ENCODE assay signal across 8 cellular contexts in the genomic region with DNA sequence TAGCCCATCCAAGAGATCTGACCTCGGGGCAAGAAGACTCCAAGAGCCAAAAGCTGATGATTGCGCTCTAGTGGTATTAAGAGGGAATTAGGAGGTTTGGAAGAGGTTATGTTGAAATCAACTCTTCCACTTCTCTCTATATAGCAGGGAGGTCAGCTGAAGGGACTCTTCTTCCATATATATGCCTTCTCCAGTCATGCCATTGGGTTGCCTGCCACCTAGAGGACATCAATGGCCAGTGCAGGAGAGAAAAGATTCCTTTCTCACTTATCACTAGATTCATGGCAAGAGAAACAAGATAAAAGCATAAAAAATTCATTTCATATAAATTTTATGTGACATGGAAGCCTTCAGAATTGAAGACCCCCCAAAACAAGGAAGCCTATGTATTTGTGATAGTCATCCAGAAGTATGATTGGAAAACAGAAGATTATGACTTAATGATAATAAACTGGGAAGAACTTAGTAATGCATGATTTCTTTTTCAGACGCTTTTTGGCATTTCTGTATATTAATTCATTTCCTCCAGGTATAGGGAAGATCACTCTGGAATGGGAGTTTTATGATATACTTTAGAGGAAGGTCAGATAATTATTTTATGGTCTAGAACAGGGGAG.
A peak's percentile ranks its signal among the peaks of the same experiment; 100 is the strongest.
DNase-seq lines count a peak whose midpoint lies in the region; ATAC-seq, FAIRE-seq and TF ChIP-seq lines count a peak whose summit lies in the region.

No MANE protein-coding gene starts in this region.

- POLR2A ChIA-PET in A549 (lab: Yijun Ruan, JAX) = no interaction called here

- H3K36me3 ChIP-seq in breast epithelium = no peaks in the 10 kb centered on the region
- no peaks in the 10 kb centered on the region for H3K36me3 ChIP-seq in kidney epithelial cell (ENCODE audit: control insufficient read depth, insufficient read depth, low read length)

- no peaks in the 10 kb centered on the region for H3K27me3 ChIP-seq in breast epithelium
- H3K27me3 ChIP-seq in kidney epithelial cell (ENCODE audit: control insufficient read depth, insufficient read depth, low read length) = no peaks in the 10 kb centered on the region

- DNase-seq in A549 (ENCODE audit: low read depth in 1 of 2, low spot score in 1 of 2) (peak; percentile 41 to 56), HCEC 1CT (peak; percentile 77), Kasumi-1 (lab: John Stamatoyannopoulos, UW) (peak; percentile 73 to 82), OCI-M2 (lab: John Stamatoyannopoulos, UW; ENCODE audit: unreplicated experiment) (peak; percentile 15), breast epithelium (ENCODE audit: low spot score in 2 of 2) (no peak), kidney epithelial cell (ENCODE audit: low read depth) (no peak), stromal cell of bone marrow (ENCODE audit: low read depth) (peak; percentile 25)

- intact Hi-C loops in breast epithelium (cut with DNase I; ENCODE audit: low total_unique reads) = no loop called here

- peak overlapping the region in 1 of 2 experiments; percentile 21; a peak in 1 of 6 replicates for H3K27ac ChIP-seq in A549
- no peak overlapping the region for H3K27ac ChIP-seq in breast epithelium

- no peak for FAIRE-seq in A549 (lab: Jason Lieb, UNC)

- no peak overlapping the region for H3K4me3 ChIP-seq in A549
- no peak overlapping the region for H3K4me3 ChIP-seq in breast epithelium
- no peak overlapping the region for H3K4me3 ChIP-seq in kidney epithelial cell (ENCODE audit: low read depth, low read length)

- 88% methylated on average over 3 of the region's 3 CpGs for WGBS in A549 (ENCODE audit: missing lambda C conversion rate)

- H3K4me2 ChIP-seq in A549 = no peak overlapping the region

- TF ChIP-seq CTCF in A549 (IDR thresholded peaks at IDR 0.05) (peak; percentile 60), GM12872 (IDR thresholded peaks at IDR 0.05; ENCODE audit: insufficient read depth, low read depth, low read length) (peak; percentile 86), breast epithelium (IDR thresholded peaks at IDR 0.05) (peak in 2 of 3 donors; percentile 35 to 56), kidney epithelial cell (IDR thresholded peaks at IDR 0.05; ENCODE audit: insufficient read depth, low read length, poor library complexity, severe bottlenecking) (peak; percentile 97)

- H3K9me3 ChIP-seq in A549 (no peaks in the 10 kb centered on the region), breast epithelium (no peaks in the 10 kb centered on the region)

- TF ChIP-seq EP300 in A549 (IDR thresholded peaks at IDR 0.05) = no peak

- CTCF ChIA-PET in A549 (lab: Yijun Ruan, JAX) = interaction anchor here (0.6 to 1.4 kb wide), 11 partner anchors 9 to 529 kb away, joined by 3 to 8 read pairs (median 3); no protein-coding TSS in a partner anchor

- peak; percentile 70 to 82 for TF ChIP-seq RAD21 in A549 (conservative IDR thresholded peaks at IDR 0.05 in 1 of 2, IDR thresholded peaks at IDR 0.05 in 1 of 2)

- TF ChIP-seq POLR2A in A549 (IDR thresholded peaks at IDR 0.05; ENCODE audit: low read length) = no peak
- no peak for TF ChIP-seq POLR2A in breast epithelium (IDR thresholded peaks at IDR 0.05)

- ATAC-seq in A549 = peak; percentile 56 to 85; a peak in 5 of 6 replicates

- H3K4me1 ChIP-seq in A549 (no peaks in the 10 kb centered on the region), breast epithelium (no peaks in the 10 kb centered on the region)

TF ChIP-seq in A549, 52 proteins besides CTCF, POLR2A, EP300 and RAD21:
- TF ChIP-seq, protein P1, sequence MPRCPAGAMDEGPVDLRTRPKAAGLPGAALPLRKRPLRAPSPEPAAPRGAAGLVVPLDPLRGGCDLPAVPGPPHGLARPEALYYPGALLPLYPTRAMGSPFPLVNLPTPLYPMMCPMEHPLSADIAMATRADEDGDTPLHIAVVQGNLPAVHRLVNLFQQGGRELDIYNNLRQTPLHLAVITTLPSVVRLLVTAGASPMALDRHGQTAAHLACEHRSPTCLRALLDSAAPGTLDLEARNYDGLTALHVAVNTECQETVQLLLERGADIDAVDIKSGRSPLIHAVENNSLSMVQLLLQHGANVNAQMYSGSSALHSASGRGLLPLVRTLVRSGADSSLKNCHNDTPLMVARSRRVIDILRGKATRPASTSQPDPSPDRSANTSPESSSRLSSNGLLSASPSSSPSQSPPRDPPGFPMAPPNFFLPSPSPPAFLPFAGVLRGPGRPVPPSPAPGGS (IDR thresholded peaks at IDR 0.05) = no peak
- TF ChIP-seq FOSB (CRISPR knock-in tag; IDR thresholded peaks at IDR 0.05) = no peak
- TF ChIP-seq SMC3 (IDR thresholded peaks at IDR 0.05) = peak; percentile 61

Comparison
In these comparisons a context has a peak if more than half of its experiments do, and no peak if none do; other contexts are left out.
1. DNase-seq: peak in A549 (2 of 2), HCEC 1CT (single experiment), Kasumi-1 (2 of 2), OCI-M2 (single experiment) and stromal cell of bone marrow (single experiment); none in breast epithelium (0 of 2) and kidney epithelial cell (single experiment).
2. CTCF ChIP-seq: peak in every context shown above with its lines; median percentile 97 in kidney epithelial cell; 86 in GM12872; 60 in A549; 46 in breast epithelium.